ENCODE assay signal across 7 cellular contexts in the genomic region with DNA sequence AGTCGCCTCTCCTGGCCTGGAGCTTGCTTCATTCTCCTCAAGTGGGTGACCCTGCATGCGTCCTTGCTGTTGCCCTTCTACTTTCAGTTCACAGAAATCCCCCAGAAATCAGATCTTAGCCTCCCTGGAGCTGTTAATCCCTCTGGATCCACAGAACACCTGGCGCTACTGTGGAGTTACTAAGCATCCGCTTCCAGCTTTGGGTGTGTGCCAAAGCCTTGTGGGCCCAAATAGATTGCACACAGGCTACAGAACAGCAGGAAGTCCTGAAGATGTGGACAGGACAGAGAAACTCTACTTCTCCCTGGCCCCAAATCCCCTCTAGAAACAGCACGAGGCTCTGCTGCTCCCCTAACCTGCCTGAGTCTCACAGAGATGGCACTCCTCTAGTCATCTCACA. TPM values are rescaled to one million over a fixed set of nuclear protein-coding genes. Genes with fewer than 3 reads are reported as not detected.
DNase-seq lines count a peak whose midpoint lies in the region; ATAC-seq and TF ChIP-seq lines count a peak whose summit lies in the region.

No MANE protein-coding gene starts in this region.

- TF ChIP-seq CTCF in WERI-Rb-1 (IDR thresholded peaks at IDR 0.05; ENCODE audit: low read depth, low read length): no peak
- TF ChIP-seq CTCF in right atrium auricular region (IDR thresholded peaks at IDR 0.05): no peak
- TF ChIP-seq CTCF in thyroid gland (IDR thresholded peaks at IDR 0.05): peak in 2 of 6 experiments; percentile 25 to 28

- no peaks in the 10 kb centered on the region for H3K27me3 Mint-ChIP-seq in stimulated activated naive B cell treated with anti-CD40 and anti-IgM and Interleukin-4, amounts not matched to agents 10 μg/mL and 1 μg/mL and 100 μg/mL, for 72 hours

- intact Hi-C loops in thyroid gland (cut with DNase I): no loop called here

- H3K9me3 ChIP-seq in WERI-Rb-1 (ENCODE audit: severe bottlenecking): no peaks in the 10 kb centered on the region
- H3K9me3 ChIP-seq in right atrium auricular region: no peaks in the 10 kb centered on the region
- no peaks in the 10 kb centered on the region for H3K9me3 ChIP-seq in thyroid gland

- ATAC-seq in GM19452 (IDR thresholded peaks at IDR 0.05; ENCODE audit: unreplicated experiment): no peak
- no peak for ATAC-seq in stimulated activated naive B cell treated with anti-CD40 and anti-IgM and Interleukin-4, amounts not matched to agents 10 μg/mL and 1 μg/mL and 100 μg/mL, for 72 hours (replicated peaks)
- no peak for ATAC-seq in GM21737 (IDR thresholded peaks at IDR 0.05; ENCODE audit: unreplicated experiment)

- H3K27me3 ChIP-seq in WERI-Rb-1 (ENCODE audit: insufficient read depth, low read depth, severe bottlenecking): no peaks in the 10 kb centered on the region
- no peaks in the 10 kb centered on the region for H3K27me3 ChIP-seq in right atrium auricular region
- H3K27me3 ChIP-seq in thyroid gland: no peaks in the 10 kb centered on the region

- H3K27ac ChIP-seq in WERI-Rb-1: peak overlapping the region; percentile 62
- H3K27ac ChIP-seq in right atrium auricular region: peak overlapping the region; percentile 41 to 54
- H3K27ac ChIP-seq in thyroid gland: peak overlapping the region in 2 of 3 donors; percentile 16 to 50

- DNase-seq in NCI-H1092 (lab: John Stamatoyannopoulos, UW): peak; percentile 79
- DNase-seq in WERI-Rb-1: peak; percentile 94
- no peak for DNase-seq in right atrium auricular region (ENCODE audit: low spot score)
- peak; percentile 63 to 77 for DNase-seq in thyroid gland
- no peak for DNase-seq in stimulated activated naive B cell treated with anti-CD40 and anti-IgM and Interleukin-4, amounts not matched to agents 10 μg/mL and 1 μg/mL and 100 μg/mL, for 72 hours

- H3K4me3 Mint-ChIP-seq in stimulated activated naive B cell treated with anti-CD40 and anti-IgM and Interleukin-4, amounts not matched to agents 10 μg/mL and 1 μg/mL and 100 μg/mL, for 72 hours: no peak overlapping the region

- H3K36me3 ChIP-seq in WERI-Rb-1: no peaks in the 10 kb centered on the region
- H3K36me3 ChIP-seq in right atrium auricular region: peaks cover 69% of the 10 kb centered on the region
- no peaks in the 10 kb centered on the region for H3K36me3 ChIP-seq in thyroid gland

- H3K9me3 Mint-ChIP-seq in stimulated activated naive B cell treated with anti-CD40 and anti-IgM and Interleukin-4, amounts not matched to agents 10 μg/mL and 1 μg/mL and 100 μg/mL, for 72 hours: no peaks in the 10 kb centered on the region

- no peaks in the 10 kb centered on the region for H3K36me3 Mint-ChIP-seq in stimulated activated naive B cell treated with anti-CD40 and anti-IgM and Interleukin-4, amounts not matched to agents 10 μg/mL and 1 μg/mL and 100 μg/mL, for 72 hours

- no peak overlapping the region for H3K4me3 ChIP-seq in WERI-Rb-1 (ENCODE audit: low read depth, low read length)
- no peak overlapping the region for H3K4me3 ChIP-seq in right atrium auricular region
- no peak overlapping the region for H3K4me3 ChIP-seq in thyroid gland (replicated peaks in 1 of 3)

- H3K4me1 ChIP-seq in right atrium auricular region: peaks cover 0 to 44% of the 10 kb centered on the region in 2 donors
- H3K4me1 ChIP-seq in thyroid gland: peaks cover 0 to 25% of the 10 kb centered on the region in 2 donors

- peaks cover 6 to 16% of the 10 kb centered on the region in 2 donors for H3K4me1 Mint-ChIP-seq in stimulated activated naive B cell treated with anti-CD40 and anti-IgM and Interleukin-4, amounts not matched to agents 10 μg/mL and 1 μg/mL and 100 μg/mL, for 72 hours

- TF ChIP-seq POLR2A in thyroid gland (IDR thresholded peaks at IDR 0.05): no peak

- H3K27ac Mint-ChIP-seq in stimulated activated naive B cell treated with anti-CD40 and anti-IgM and Interleukin-4, amounts not matched to agents 10 μg/mL and 1 μg/mL and 100 μg/mL, for 72 hours: no peak overlapping the region

- WGBS in thyroid gland, 2 donors: 52 to 56% methylated on average over 5 of the region's 5 CpGs

RNA-seq across cellular contexts. Expression of a gene that starts 36.6 kb away (rescaled TPM):
- total RNA-seq in right atrium auricular region (100 to 1,000 TPM; 126 to 130 TPM), thyroid gland (100 to 1,000 TPM in 1 of 4 donors, 10 to 100 TPM in 3; 67.8 to 158 (median 90.7) TPM)

Comparison
In these comparisons a context has a peak if more than half of its experiments do, and no peak if none do; other contexts are left out.
1. DNase-seq: peak in NCI-H1092 (single experiment), WERI-Rb-1 (single experiment) and thyroid gland (2 of 2); none in right atrium auricular region (single experiment) and stimulated activated naive B cell treated with anti-CD40 and anti-IgM and Interleukin-4, amounts not matched to agents 10 μg/mL and 1 μg/mL and 100 μg/mL, for 72 hours (single experiment).
2. Peak in every context shown above with its lines, with median percentiles within 50 percentile points of each other: H3K27ac ChIP-seq.